ENCODE assay signal across 21 cellular contexts in the genomic region with DNA sequence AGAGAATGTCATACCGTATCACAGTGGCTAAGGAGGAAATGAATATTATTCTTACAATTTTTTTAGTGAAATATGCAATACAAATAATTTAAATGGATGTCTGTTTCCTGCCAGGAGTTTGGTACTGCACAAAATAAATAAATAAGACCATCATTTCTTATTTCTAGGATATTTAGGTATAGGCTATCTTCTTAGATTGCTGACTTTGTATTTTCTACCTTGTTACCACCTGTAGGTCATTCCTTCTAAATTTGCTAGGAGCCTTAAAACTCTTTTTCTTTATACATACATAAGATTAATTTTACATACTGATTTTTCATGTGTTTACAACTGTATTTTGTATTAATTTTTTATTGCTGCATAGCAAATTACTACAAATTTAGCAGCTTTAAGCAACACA.
"Had no signal": no experiment of that assay in that cellular context is flagged by ENCODE, and none has a peak within 500 bp of the region (broad histone marks: within the 10 kb centered on the region; RNA-seq: fewer than 3 reads in every experiment).

No MANE protein-coding gene starts in this region.

- H3K27me3 ChIP-seq: esophagus squamous epithelium, right atrium auricular region, spleen, suprapubic skin, tibial artery, upper lobe of right lung had no signal

- DNase-seq: activated CD4-positive, alpha-beta memory T cell treated with anti-CD3 and anti-CD28 coated beads, Interleukin-2, amount 10 ng/mL, durations not matched to agents 7 days and 5 days; activated CD4-positive, alpha-beta T cell treated with anti-CD3 and anti-CD28 coated beads, Interleukin-2, amount 10 ng/mL, durations not matched to agents 7 days and 5 days; activated CD4-positive, CD25-positive, alpha-beta regulatory T cell treated with anti-CD3 and anti-CD28 coated beads, Interleukin-2, amount 50 U/mL, for 72 hours; activated CD8-positive, alpha-beta memory T cell treated with anti-CD3 and anti-CD28 coated beads, Interleukin-2, amount 50 U/mL, for 48 hours; activated gamma-delta T cell; activated naive CD4-positive, alpha-beta T cell treated with anti-CD3 and anti-CD28 coated beads, Interleukin-2, amount 10 ng/mL, durations not matched to agents 7 days and 5 days; activated naive CD8-positive, alpha-beta T cell treated with anti-CD3 and anti-CD28 coated beads, Interleukin-2, amount 10 ng/mL, durations not matched to agents 7 days and 5 days; activated T-cell treated with anti-CD3 and anti-CD28 coated beads, Interleukin-2, amount 50 U/mL, for 24 hours; central memory CD4-positive, alpha-beta T cell; esophagus squamous epithelium; foreskin melanocyte; islet precursor cell; midbrain; naive thymus-derived CD4-positive, alpha-beta T cell; spleen; stimulated activated naive CD4-positive, alpha-beta T cell; T-helper 2 cell; tibial artery; upper lobe of right lung had no signal

- H3K9me3 ChIP-seq: esophagus squamous epithelium, right atrium auricular region, spleen, suprapubic skin, tibial artery, upper lobe of right lung had no signal

- H3K27ac ChIP-seq: esophagus squamous epithelium, spleen, suprapubic skin, tibial artery, upper lobe of right lung had no signal

- H3K4me1 ChIP-seq: suprapubic skin had no signal

- H3K4me3 ChIP-seq: esophagus squamous epithelium, right atrium auricular region, spleen, suprapubic skin, tibial artery, upper lobe of right lung had no signal

- H3K36me3 ChIP-seq: right atrium auricular region, upper lobe of right lung had no signal

- ATAC-seq: naive thymus-derived CD4-positive, alpha-beta T cell; upper lobe of right lung had no signal
